ENCODE assay signal across 6 cellular contexts in the genomic region with DNA sequence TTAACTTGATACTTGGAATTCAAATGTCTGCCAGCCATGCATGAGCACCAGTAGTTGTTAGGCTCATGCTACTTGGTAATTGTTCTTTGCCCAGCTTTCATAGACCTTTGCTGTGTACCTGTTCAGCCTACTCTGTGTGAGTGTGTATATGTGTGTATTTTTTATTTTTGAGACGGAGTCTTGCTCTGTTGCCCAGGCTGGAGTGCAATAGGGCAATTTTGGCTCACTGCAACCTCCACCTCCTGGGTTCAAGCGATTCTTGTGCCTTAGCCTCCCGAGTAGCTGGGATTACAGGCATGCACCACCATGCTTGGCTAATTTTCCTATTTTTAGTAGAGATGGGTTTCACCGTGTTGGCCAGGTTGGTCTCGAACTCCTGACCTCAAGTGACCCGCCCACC. TPM values are rescaled to one million over a fixed set of nuclear protein-coding genes. Genes with fewer than 3 reads are reported as not detected.
A peak's percentile ranks its signal among the peaks of the same experiment; 100 is the strongest.
DNase-seq lines count a peak whose midpoint lies in the region; ATAC-seq, FAIRE-seq and TF ChIP-seq lines count a peak whose summit lies in the region.
"Not testable (repeated sequence)": the region's sequence is repeated elsewhere in the genome, so short reads cannot be mapped to it uniquely, and the experiment has no call there.
"Had no signal": no experiment of that assay in that cellular context is flagged by ENCODE, and none has a peak within 500 bp of the region (broad histone marks: within the 10 kb centered on the region; RNA-seq: fewer than 3 reads in every experiment).

No MANE protein-coding gene starts in this region.

- H3K27ac Mint-ChIP-seq in activated CD4-positive, alpha-beta T cell treated with anti-CD3 and anti-CD28 coated beads, Interleukin-2, amount 10 ng/mL, durations not matched to agents 24 days and 14 days: not testable (repeated sequence)
- H3K27ac Mint-ChIP-seq in activated T-helper 17 cell treated with anti-CD3 and anti-CD28 coated beads, Interleukin-2, amount 50 U/mL, for 72 hours: peak overlapping the region; percentile 37
- peak overlapping the region; percentile 14 for H3K27ac Mint-ChIP-seq in memory B cell

- not testable (repeated sequence) for H3K27me3 Mint-ChIP-seq in activated CD4-positive, alpha-beta T cell treated with anti-CD3 and anti-CD28 coated beads, Interleukin-2, amount 10 ng/mL, durations not matched to agents 24 days and 14 days; activated T-helper 17 cell treated with anti-CD3 and anti-CD28 coated beads, Interleukin-2, amount 50 U/mL, for 72 hours; memory B cell

- not testable (repeated sequence) for TF ChIP-seq EP300 in K562 (IDR thresholded peaks at IDR 0.05; ENCODE audit: low read length)

- not testable (repeated sequence) for H3K9me3 Mint-ChIP-seq in activated CD4-positive, alpha-beta T cell treated with anti-CD3 and anti-CD28 coated beads, Interleukin-2, amount 10 ng/mL, durations not matched to agents 24 days and 14 days; activated T-helper 17 cell treated with anti-CD3 and anti-CD28 coated beads, Interleukin-2, amount 50 U/mL, for 72 hours; memory B cell

- DNase-seq in RWPE1 (ENCODE audit: low spot score); K562 (ENCODE audit: extremely low read depth in 1 of 4, low spot score in 3 of 4); memory B cell (ENCODE audit: low spot score in 2 of 2): not testable (repeated sequence)
- peak; percentile 21 for DNase-seq in activated CD4-positive, alpha-beta T cell treated with anti-CD3 and anti-CD28 coated beads, Interleukin-2, amount 10 ng/mL, durations not matched to agents 24 days and 14 days

- H3K4me1 ChIP-seq in K562 (replicated peaks in 1 of 2; ENCODE audit: control insufficient read depth in 2 of 2, insufficient read depth in 2 of 2, low read length in 2 of 2): not testable (repeated sequence)

- H3K9me1 ChIP-seq in K562 (ENCODE audit: control insufficient read depth, insufficient read depth, low read length): not testable (repeated sequence)

- not testable (repeated sequence) for ATAC-seq in activated T-helper 17 cell treated with anti-CD3 and anti-CD28 coated beads, Interleukin-2, amount 50 U/mL, for 72 hours (replicated peaks); K562; memory B cell (ENCODE audit: low read depth)

- not testable (repeated sequence) for TF ChIP-seq RAD21 in K562 (CRISPR knock-in tag; conservative IDR thresholded peaks at IDR 0.05 in 1 of 2, IDR thresholded peaks at IDR 0.05 in 1 of 2)

- H2AFZ ChIP-seq in K562 (ENCODE audit: low read depth, low read length): not testable (repeated sequence)

- not testable (repeated sequence) for H3K4me3 ChIP-seq in K562

- H3K27ac ChIP-seq in RWPE1: peak overlapping the region; percentile 34; the same call in 1 of the 2 replicates
- H3K27ac ChIP-seq in K562 (ENCODE audit: extremely low read depth, low read depth, low read length): peak overlapping the region; percentile 47; the same call in 1 of the 3 replicates

- not testable (repeated sequence) for H3K27me3 ChIP-seq in K562 (ENCODE audit: control insufficient read depth in 2 of 2, insufficient read depth in 2 of 2, low read length in 2 of 2)

- not testable (repeated sequence) for H3K4me3 Mint-ChIP-seq in activated CD4-positive, alpha-beta T cell treated with anti-CD3 and anti-CD28 coated beads, Interleukin-2, amount 10 ng/mL, durations not matched to agents 24 days and 14 days; memory B cell
- H3K4me3 Mint-ChIP-seq in activated T-helper 17 cell treated with anti-CD3 and anti-CD28 coated beads, Interleukin-2, amount 50 U/mL, for 72 hours: peak overlapping the region; percentile 13

- 97% methylated on average over 5 of the region's 6 CpGs for WGBS in K562 (ENCODE audit: insufficient coverage, low coverage, missing lambda C conversion rate)

- peaks cover 100% of the 10 kb centered on the region for H3K79me2 ChIP-seq in K562 (ENCODE audit: control insufficient read depth, insufficient read depth, low read length)

- TF ChIP-seq CTCF in RWPE1 (conservative IDR thresholded peaks at IDR 0.05; ENCODE audit: low read depth); K562 (IDR thresholded peaks at IDR 0.05 in 2 of 3, conservative IDR thresholded peaks at IDR 0.05 in 1 of 3; ENCODE audit: insufficient read depth in 2 of 3, low read depth in 1 of 3, low read length in 3 of 3): not testable (repeated sequence)

- not testable (repeated sequence) for FAIRE-seq in K562 (lab: Jason Lieb, UNC)

- H3K36me3 ChIP-seq in K562 (ENCODE audit: control insufficient read depth, insufficient read depth, low read length): peaks cover 25% of the 10 kb centered on the region; the same call in 2 of the 3 replicates

- BruUV-seq in K562 (replicated peaks; lab: Mats Ljungman, UMichigan): not testable (repeated sequence)

- H4K20me1 ChIP-seq in K562 (replicated peaks; ENCODE audit: control insufficient read depth, insufficient read depth, low read length): not testable (repeated sequence)

- CTCF ChIA-PET in RWPE1 (lab: Yijun Ruan, JAX): interaction anchor here (0.8 kb wide), 1 partner anchor 43 kb away, joined by 6 read pairs; the partner anchor contains the start of gene MGARP
- CTCF ChIA-PET in K562 (lab: Yijun Ruan, JAX; ENCODE audit: low intra/inter-chr PET ratio): not testable (repeated sequence)

- POLR2A ChIA-PET in RWPE1 (lab: Yijun Ruan, JAX; ENCODE audit: low non-redundant PET) (interaction anchor here (0.7 kb wide), 1 partner anchor 154 kb away, joined by 7 read pairs; no protein-coding TSS in a partner anchor), K562 (lab: Yijun Ruan, JAX) (interaction anchor here (0.5 to 1.6 kb wide), 4 partner anchors 9 to 375 kb away, joined by 3 to 7 read pairs (median 4); partner anchors contain the start of gene NAA15)

- H3K4me2 ChIP-seq in K562 (ENCODE audit: insufficient read depth, low read length): not testable (repeated sequence)

- not testable (repeated sequence) for H3K9me3 ChIP-seq in K562 (replicated peaks; ENCODE audit: control insufficient read depth, insufficient read depth, low read depth, low read length)

- in situ Hi-C loops in K562 (cut with MboI): not testable (repeated sequence)

- intact Hi-C loops in activated CD4-positive, alpha-beta T cell treated with anti-CD3 and anti-CD28 coated beads, Interleukin-2, amount 10 ng/mL, durations not matched to agents 24 days and 14 days (cut with micrococcal nuclease); K562 (cut with micrococcal nuclease): not testable (repeated sequence)

- not testable (repeated sequence) for TF ChIP-seq POLR2A in K562 (conservative IDR thresholded peaks at IDR 0.05)

- not testable (repeated sequence) for H3K9ac ChIP-seq in K562 (ENCODE audit: insufficient read depth in 1 of 2, low read depth in 2 of 2, low read length in 2 of 2)

- peaks cover 33% of the 10 kb centered on the region for H3K36me3 Mint-ChIP-seq in activated CD4-positive, alpha-beta T cell treated with anti-CD3 and anti-CD28 coated beads, Interleukin-2, amount 10 ng/mL, durations not matched to agents 24 days and 14 days (ENCODE audit: low read depth)
- H3K36me3 Mint-ChIP-seq in activated T-helper 17 cell treated with anti-CD3 and anti-CD28 coated beads, Interleukin-2, amount 50 U/mL, for 72 hours (ENCODE audit: low read depth): peaks cover 20% of the 10 kb centered on the region
- H3K36me3 Mint-ChIP-seq in memory B cell: peaks cover 14% of the 10 kb centered on the region

- peaks cover 29% of the 10 kb centered on the region for H3K4me1 Mint-ChIP-seq in activated CD4-positive, alpha-beta T cell treated with anti-CD3 and anti-CD28 coated beads, Interleukin-2, amount 10 ng/mL, durations not matched to agents 24 days and 14 days
- peaks cover 30% of the 10 kb centered on the region for H3K4me1 Mint-ChIP-seq in activated T-helper 17 cell treated with anti-CD3 and anti-CD28 coated beads, Interleukin-2, amount 50 U/mL, for 72 hours
- peaks cover 27% of the 10 kb centered on the region for H3K4me1 Mint-ChIP-seq in memory B cell

RNA-seq across cellular contexts. Expression of gene NDUFC1, which starts 20.3 kb away (rescaled TPM):
- total RNA-seq in activated CD4-positive, alpha-beta T cell treated with anti-CD3 and anti-CD28 coated beads, Interleukin-2, amount 10 ng/mL, durations not matched to agents 24 days and 14 days: 53.5 and 56.5 TPM in 2 replicates
- 10 to 100 TPM; 34.9 to 43.6 TPM for total RNA-seq in activated T-helper 17 cell treated with anti-CD3 and anti-CD28 coated beads, Interleukin-2, amount 50 U/mL, for 72 hours
- 12.2 and 17.5 TPM in 2 replicates for total RNA-seq in K562 (2011; cell fraction: chromatin; rRNA removed; ENCODE audit: low replicate concordance)
- total RNA-seq in K562 (2011; cell fraction: nucleolus; rRNA removed): 10.5 and 16.2 TPM in 2 replicates
- total RNA-seq in K562 (2011; cell fraction: nucleoplasm; rRNA removed): 17.0 and 26.2 TPM in 2 replicates
- total RNA-seq in K562 (2014; rRNA removed) (82.2 and 120 TPM in 2 replicates), K562 (2014; rRNA removed; fragmentation: Illumina TruSeq; extraction: Trizol) (89.2 and 89.5 TPM in 2 replicates), K562 (2015; rRNA removed; fragmentation: Illumina TruSeq; extraction: Trizol) (141 and 142 TPM in 2 replicates), K562 (2021) (88.8 and 95.4 TPM in 2 replicates)
- polyA plus RNA-seq in K562 (2011; rRNA removed) (55.8 and 58.9 TPM in 2 replicates), K562 (2014; fragmentation: Illumina TruSeq; extraction: Trizol) (62.2 and 119 TPM in 2 replicates), K562 (2014; fragmentation: Nextera tagmentation; extraction: Ambion mirVana) (100 to 1,000 TPM; 350 to 378 TPM), K562 (2014; rRNA removed) (170 and 180 TPM in 2 replicates)
- 49.9 and 58.8 TPM in 2 replicates for polyA plus RNA-seq in K562 (2011; cell fraction: cytosol; rRNA removed)
- polyA plus RNA-seq in K562 (2011; cell fraction: nucleus; rRNA removed): 32.8 and 33.1 TPM in 2 replicates
- 84.9 and 145 TPM in 2 replicates for polyA plus RNA-seq in K562 (2012)
- polyA minus RNA-seq in K562 (2011; rRNA and poly(A)+ RNA removed): 19.1 and 19.5 TPM in 2 replicates
- 28.2 and 36.0 TPM in 2 replicates for polyA minus RNA-seq in K562 (2011; cell fraction: cytosol; rRNA and poly(A)+ RNA removed)
- 8.8 and 18.8 TPM in 2 replicates for polyA minus RNA-seq in K562 (2011; cell fraction: nucleus; rRNA and poly(A)+ RNA removed)

RNA-seq across cellular contexts. Expression of gene NAA15, which starts 21.2 kb away (rescaled TPM):
- total RNA-seq in activated CD4-positive, alpha-beta T cell treated with anti-CD3 and anti-CD28 coated beads, Interleukin-2, amount 10 ng/mL, durations not matched to agents 24 days and 14 days: 114 and 115 TPM in 2 replicates
- 100 to 1,000 TPM in 1 of 2 donors, 10 to 100 TPM in 1; 54.2 to 106 TPM for total RNA-seq in activated T-helper 17 cell treated with anti-CD3 and anti-CD28 coated beads, Interleukin-2, amount 50 U/mL, for 72 hours
- total RNA-seq in K562 (2011; cell fraction: chromatin; rRNA removed; ENCODE audit: low replicate concordance): 31.5 and 142 TPM in 2 replicates
- total RNA-seq in K562 (2011; cell fraction: nucleolus; rRNA removed): 14.3 and 21.7 TPM in 2 replicates
- total RNA-seq in K562 (2011; cell fraction: nucleoplasm; rRNA removed): 41.9 and 67.9 TPM in 2 replicates
- total RNA-seq in K562 (2014; rRNA removed) (63.2 and 67.6 TPM in 2 replicates), K562 (2014; rRNA removed; fragmentation: Illumina TruSeq; extraction: Trizol) (114 and 126 TPM in 2 replicates), K562 (2015; rRNA removed; fragmentation: Illumina TruSeq; extraction: Trizol) (87.5 and 96.4 TPM in 2 replicates), K562 (2021) (117 TPM in 2 replicates)
- polyA plus RNA-seq in K562 (2011; rRNA removed) (39.8 and 61.9 TPM in 2 replicates), K562 (2014; fragmentation: Illumina TruSeq; extraction: Trizol) (60.4 and 76.4 TPM in 2 replicates), K562 (2014; fragmentation: Nextera tagmentation; extraction: Ambion mirVana) (10 to 100 TPM; 37.8 to 41.3 TPM), K562 (2014; rRNA removed) (45.9 and 48.9 TPM in 2 replicates)
- 5.5 and 10.9 TPM in 2 replicates for polyA plus RNA-seq in K562 (2011; cell fraction: cytosol; rRNA removed)
- polyA plus RNA-seq in K562 (2011; cell fraction: nucleus; rRNA removed): 10.4 and 12.4 TPM in 2 replicates
- 29.9 and 48.2 TPM in 2 replicates for polyA plus RNA-seq in K562 (2012)
- 148 and 165 TPM in 2 replicates for polyA minus RNA-seq in K562 (2011; rRNA and poly(A)+ RNA removed)
- polyA minus RNA-seq in K562 (2011; cell fraction: cytosol; rRNA and poly(A)+ RNA removed): 44.9 and 54.8 TPM in 2 replicates
- 25.8 and 45.7 TPM in 2 replicates for polyA minus RNA-seq in K562 (2011; cell fraction: nucleus; rRNA and poly(A)+ RNA removed)

RNA-seq across cellular contexts. Expression of gene MGARP, which starts 42.5 kb away (rescaled TPM):
- total RNA-seq in activated CD4-positive, alpha-beta T cell treated with anti-CD3 and anti-CD28 coated beads, Interleukin-2, amount 10 ng/mL, durations not matched to agents 24 days and 14 days: 0.14 and 0.21 TPM in 2 replicates
- under 1 TPM in 1 of 2 donors, not detected in 1; 0.98 TPM for total RNA-seq in activated T-helper 17 cell treated with anti-CD3 and anti-CD28 coated beads, Interleukin-2, amount 50 U/mL, for 72 hours
- total RNA-seq in K562 (2011; cell fraction: chromatin; rRNA removed; ENCODE audit: low replicate concordance): not detected in 2 replicates
- not detected in 2 replicates for total RNA-seq in K562 (2011; cell fraction: nucleolus; rRNA removed)
- not detected in 2 replicates for total RNA-seq in K562 (2011; cell fraction: nucleoplasm; rRNA removed)
- total RNA-seq in K562 (2014; rRNA removed) (not detected in 2 replicates), K562 (2014; rRNA removed; fragmentation: Illumina TruSeq; extraction: Trizol) (0.11 and 0.16 TPM in 2 replicates), K562 (2015; rRNA removed; fragmentation: Illumina TruSeq; extraction: Trizol) (0.15 TPM in 1 of 2 replicates, not detected in the other), K562 (2021) (0.31 and 0.35 TPM in 2 replicates)
- polyA plus RNA-seq in K562 (2011; rRNA removed) (0.11 and 0.14 TPM in 2 replicates), K562 (2014; fragmentation: Illumina TruSeq; extraction: Trizol) (0.11 TPM in 1 of 2 replicates, not detected in the other), K562 (2014; fragmentation: Nextera tagmentation; extraction: Ambion mirVana) (under 1 TPM; 0.23 to 0.45 TPM), K562 (2014; rRNA removed) (not detected in 2 replicates)
- polyA plus RNA-seq in K562 (2011; cell fraction: cytosol; rRNA removed): 0.07 and 0.12 TPM in 2 replicates
- not detected in 2 replicates for polyA plus RNA-seq in K562 (2011; cell fraction: nucleus; rRNA removed)
- polyA plus RNA-seq in K562 (2012): 0.07 and 0.17 TPM in 2 replicates
- polyA minus RNA-seq in K562 (2011; rRNA and poly(A)+ RNA removed): 0.30 TPM in 1 of 2 replicates, not detected in the other
- not detected in 2 replicates for polyA minus RNA-seq in K562 (2011; cell fraction: cytosol; rRNA and poly(A)+ RNA removed)
- not detected in 2 replicates for polyA minus RNA-seq in K562 (2011; cell fraction: nucleus; rRNA and poly(A)+ RNA removed)
- total RNA-seq: CD8-positive, alpha-beta T cell had no signal
